In genomic region chr6:31795616-31796298, GRCh38 we compare ENCODE assay signal across 8 cellular contexts. TPM values are rescaled to one million over a fixed set of nuclear protein-coding genes. Genes with fewer than 3 reads are reported as not detected.
DNase-seq lines count a peak whose midpoint lies in the region; ATAC-seq and TF ChIP-seq lines count a peak whose summit lies in the region.

TSS of gene VARS1 (minus strand) at chr6:31795752. CDS start at chr6:31795217, 535 bp downstream.

- no peaks in the 10 kb centered on the region for H3K36me3 ChIP-seq in neural progenitor cell

- H3K9me3 Mint-ChIP-seq in neural progenitor cell = no peaks in the 10 kb centered on the region

- peak within 1 kb of the TSS; percentile 99 for H3K27ac Mint-ChIP-seq in neural progenitor cell

- DNase-seq in DMS79 (lab: John Stamatoyannopoulos, UW) (peak; percentile 82), LoVo (ENCODE audit: low spot score) (peak; percentile 95), SHP77 treated with DMSO at 0.1 percent for 48 hours (lab: John Stamatoyannopoulos, UW) (peak; percentile 60), fibroblast of villous mesenchyme (ENCODE audit: low read depth) (peak; percentile 92), neural progenitor cell (ENCODE audit: low spot score) (peak; percentile 97), stromal cell of bone marrow (ENCODE audit: low read depth) (peak; percentile 77)
- peak; percentile 95 for DNase-seq in activated effector memory CD4-positive, alpha-beta T cell treated with anti-CD3 and anti-CD28 coated beads, Interleukin-2, amount 50 U/mL, for 16 hours

- H3K9ac ChIP-seq in neural progenitor cell = peak within 1 kb of the TSS; percentile 79

- H3K27me3 ChIP-seq in neural progenitor cell = no peaks in the 10 kb centered on the region

- H3K27ac ChIP-seq in neural progenitor cell = peak within 1 kb of the TSS; percentile 97

- H4K20me1 ChIP-seq in neural progenitor cell (ENCODE audit: low read depth) = no peaks in the 10 kb centered on the region

- peak within 1 kb of the TSS; percentile 46 for H2AFZ ChIP-seq in neural progenitor cell (replicated peaks)

- H3K4me3 ChIP-seq in fibroblast of villous mesenchyme (ENCODE audit: low read depth, low read length) (peak within 1 kb of the TSS; percentile 94), neural progenitor cell (peak within 1 kb of the TSS; percentile 73)

- no peaks in the 10 kb centered on the region for H3K27me3 Mint-ChIP-seq in neural progenitor cell (ENCODE audit: insufficient read depth, low read depth)

- H3K4me2 ChIP-seq in neural progenitor cell = peak within 1 kb of the TSS; percentile 93

- no peaks in the 10 kb centered on the region for H3K9me3 ChIP-seq in neural progenitor cell (ENCODE audit: low read depth)

- H3K79me2 ChIP-seq in neural progenitor cell (ENCODE audit: low read depth) = peaks cover 34% of the 10 kb centered on the region

- peak within 1 kb of the TSS; percentile 99 for H3K4me3 Mint-ChIP-seq in neural progenitor cell

- peak; percentile 78 for ATAC-seq in GM21825 (IDR thresholded peaks at IDR 0.05; ENCODE audit: unreplicated experiment)

- H3K4me1 Mint-ChIP-seq in neural progenitor cell = peaks cover 16% of the 10 kb centered on the region

- H3K36me3 Mint-ChIP-seq in neural progenitor cell = peaks cover 9% of the 10 kb centered on the region

- peaks cover 7% of the 10 kb centered on the region for H3K4me1 ChIP-seq in neural progenitor cell

- H3F3A ChIP-seq in neural progenitor cell (ENCODE audit: low read depth) = peaks cover 40% of the 10 kb centered on the region

- peak; percentile 75 for TF ChIP-seq CTCF in fibroblast of villous mesenchyme (IDR thresholded peaks at IDR 0.05; ENCODE audit: insufficient read depth, low read depth, low read length)
- TF ChIP-seq CTCF in neural progenitor cell (IDR thresholded peaks at IDR 0.05) = peak; percentile 75

RNA-seq across cellular contexts. Expression of gene VARS1, which starts in this region (rescaled TPM):
- total RNA-seq in fibroblast of villous mesenchyme (60.0 and 73.1 TPM in 2 replicates), neural progenitor cell (ENCODE audit: low replicate concordance) (34.1 and 66.8 TPM in 2 replicates)

Comparison
In these comparisons a context has a peak if more than half of its experiments do, and no peak if none do; other contexts are left out.
1. Peak in every context shown above with its lines: DNase-seq, ATAC-seq, H3K4me3 ChIP-seq and H3K27ac ChIP-seq.